ENCODE assay signal across 23 cellular contexts in the genomic region with DNA sequence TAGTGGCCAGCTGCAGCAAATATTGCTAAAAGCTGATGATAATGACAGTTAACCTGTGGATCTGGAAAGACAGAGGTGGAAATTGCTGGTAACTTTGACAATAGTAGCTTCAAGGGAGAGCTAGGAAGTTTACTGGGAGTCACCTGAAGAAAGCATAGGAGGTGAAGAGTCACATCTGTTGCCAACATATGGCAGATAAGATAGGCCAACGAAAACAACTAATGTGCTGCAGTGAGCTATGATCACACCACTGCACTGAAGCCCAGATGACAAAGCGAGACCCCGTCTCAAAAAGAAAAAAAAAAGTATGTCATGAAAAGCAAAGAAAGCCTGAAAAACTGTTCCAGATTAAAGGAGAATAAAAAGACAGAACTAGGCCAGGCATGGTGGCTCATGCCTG.
"Had no signal": no experiment of that assay in that cellular context is flagged by ENCODE, and none has a peak within 500 bp of the region (broad histone marks: within the 10 kb centered on the region; RNA-seq: fewer than 3 reads in every experiment).

No MANE protein-coding gene starts in this region.

- H3K27me3 ChIP-seq: dorsolateral prefrontal cortex, esophagus squamous epithelium, gastrocnemius medialis, heart left ventricle, left lung had no signal

- DNase-seq: dermis blood vessel endothelial cell; dorsolateral prefrontal cortex; effector CD4-positive, alpha-beta T cell; effector memory CD4-positive, alpha-beta T cell; esophagus squamous epithelium; foreskin fibroblast; foreskin melanocyte; gastrocnemius medialis; heart left ventricle; hippocampal formation; left cardiac atrium; left lung; left ventricle myocardium superior; lower lobe of right lung; mesenchymal stem cell; mucosa of descending colon; naive B cell; naive thymus-derived CD8-positive, alpha-beta T cell had no signal

- H3K36me3 ChIP-seq: esophagus squamous epithelium, gastrocnemius medialis, heart left ventricle, left lung, lower lobe of right lung had no signal

- H3K27ac ChIP-seq: coronary artery, dorsolateral prefrontal cortex, esophagus squamous epithelium, gastrocnemius medialis, heart left ventricle, left lung, lower lobe of right lung had no signal

- H3K4me3 ChIP-seq: coronary artery, dorsolateral prefrontal cortex, esophagus squamous epithelium, gastrocnemius medialis, heart left ventricle, left lung, lower lobe of right lung, mucosa of descending colon had no signal

- H3K9me3 ChIP-seq: esophagus squamous epithelium, gastrocnemius medialis, heart left ventricle, left lung, lower lobe of right lung, mucosa of descending colon had no signal

- FAIRE-seq: colon, endothelial cell of umbilical vein, islet of Langerhans had no signal

- ATAC-seq: esophagus mucosa; gastrocnemius medialis; heart left ventricle; left cardiac atrium; left lung; left ventricle myocardium superior; lower lobe of right lung; mucosa of descending colon; naive thymus-derived CD8-positive, alpha-beta T cell had no signal
